In the genomic region with DNA sequence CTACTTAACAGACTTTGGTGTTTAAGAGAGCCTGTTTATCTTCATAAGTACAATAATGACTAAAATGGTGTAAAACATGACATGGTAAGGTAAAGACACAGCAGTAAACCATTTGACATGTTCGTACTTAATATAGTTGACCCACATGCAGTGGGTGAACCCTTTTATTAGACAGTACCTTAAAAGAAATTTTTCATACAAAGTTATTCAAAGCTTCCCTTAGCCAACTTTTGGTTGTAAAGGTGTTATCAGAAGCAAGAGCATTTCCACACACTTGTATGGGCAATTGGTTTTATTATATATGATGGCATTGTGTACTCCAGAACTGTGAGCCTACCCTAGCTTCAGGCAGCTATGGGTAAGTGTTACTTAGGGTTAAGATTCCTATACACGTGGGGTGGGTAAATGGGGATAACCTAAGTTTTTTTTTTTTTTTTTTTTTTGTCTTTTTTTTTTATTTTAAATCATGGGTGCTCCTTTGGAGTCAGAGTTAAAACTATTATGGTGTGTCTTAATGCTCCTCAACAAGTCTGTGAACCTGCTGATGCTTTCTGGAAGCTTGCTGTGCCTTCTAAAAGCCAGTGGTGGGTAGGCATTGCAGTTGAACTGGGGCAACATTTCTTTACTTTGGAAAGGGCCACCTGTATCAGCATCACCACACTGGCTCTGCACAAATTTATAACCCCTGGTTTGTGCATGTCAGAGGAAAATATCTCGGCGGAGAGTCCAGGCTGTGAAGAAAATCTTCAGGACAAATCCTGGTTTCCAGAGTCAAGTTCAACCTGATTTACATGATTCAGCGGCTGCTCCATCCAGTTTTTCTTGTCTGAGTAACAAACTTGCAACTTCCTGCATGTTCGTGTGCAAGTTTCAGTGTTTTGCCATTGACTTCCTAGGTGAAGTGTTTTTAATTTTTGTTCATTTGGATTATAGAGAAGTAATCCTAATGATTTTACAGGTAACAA, we compare ENCODE assay signal across 8 cellular contexts. TPM values are rescaled to one million over a fixed set of nuclear protein-coding genes. Genes with fewer than 3 reads are reported as not detected.
A peak's percentile ranks its signal among the peaks of the same experiment; 100 is the strongest.
DNase-seq lines count a peak whose midpoint lies in the region; ATAC-seq and TF ChIP-seq lines count a peak whose summit lies in the region.

No MANE protein-coding gene starts in this region.

- H4K91ac ChIP-seq in mesenchymal stem cell (ENCODE audit: low read length): no peak overlapping the region

- DNase-seq in CD4-positive, CD25-positive, alpha-beta regulatory T cell: peak in 1 of 3 donors; percentile 34
- DNase-seq in LHCN-M2 (ENCODE audit: low read depth) (peak; percentile 44), MCF 10A (ENCODE audit: unreplicated experiment) (peak; percentile 36), mesenchymal stem cell (peak; percentile 39), NCI-H1105 treated with DMSO at 0.1 percent for 48 hours (lab: John Stamatoyannopoulos, UW) (no peak), NCI-H2171 (lab: John Stamatoyannopoulos, UW) (no peak)
- no peak for DNase-seq in activated CD4-positive, CD25-positive, alpha-beta regulatory T cell (lab: John Stamatoyannopoulos, UW)

- H3K27ac ChIP-seq in CD4-positive, CD25-positive, alpha-beta regulatory T cell (ENCODE audit: insufficient read depth, low read length, poor library complexity, severe bottlenecking): peak overlapping the region; percentile 99
- H3K27ac ChIP-seq in mesenchymal stem cell (ENCODE audit: low read length, poor library complexity, severe bottlenecking): no peak overlapping the region

- H3K4me2 ChIP-seq in mesenchymal stem cell (ENCODE audit: low read length, poor library complexity, severe bottlenecking): peak overlapping the region; percentile 88

- intact Hi-C loops in MCF 10A (cut with micrococcal nuclease): loop anchor here (1.0 to 10.0 kb wide), 3 partner anchors 85 to 254 kb away; partner anchors contain the start of gene CCDC90B

- no peak overlapping the region for H2BK120ac ChIP-seq in mesenchymal stem cell (ENCODE audit: low read depth, low read length)

- H2AK5ac ChIP-seq in mesenchymal stem cell (ENCODE audit: low read length, severe bottlenecking): no peak overlapping the region

- WGBS in mesenchymal stem cell: 83% methylated on average over 5 of the region's 6 CpGs

- no peak overlapping the region for H2BK5ac ChIP-seq in mesenchymal stem cell (ENCODE audit: low read depth, low read length, poor library complexity, severe bottlenecking)

- CTCF ChIA-PET in MCF 10A (lab: Yijun Ruan, JAX): interaction anchor here (0.8 to 1.8 kb wide), 7 partner anchors 66 to 293 kb away, joined by 3 to 7 read pairs (median 4); partner anchors contain the start of gene RAB30

- BruUV-seq in MCF 10A (replicated peaks; lab: Mats Ljungman, UMichigan): no TSS peak

- H2BK15ac ChIP-seq in mesenchymal stem cell (ENCODE audit: low read depth, poor library complexity, severe bottlenecking): no peak overlapping the region

- POLR2A ChIA-PET in MCF 10A (lab: Yijun Ruan, JAX): interaction anchor here (0.6 to 7.1 kb wide), 34 partner anchors 7 to 259 kb away, joined by 3 to 188 read pairs (median 5); partner anchors contain the start of genes ANKRD42, CCDC90B, DDIAS and PRCP

- H3K9me3 ChIP-seq in CD4-positive, CD25-positive, alpha-beta regulatory T cell (ENCODE audit: control insufficient read depth in 2 of 2, low read length in 2 of 2): no peaks in the 10 kb centered on the region
- H3K9me3 ChIP-seq in mesenchymal stem cell (ENCODE audit: control insufficient read depth, low read length): no peaks in the 10 kb centered on the region

- H3K23ac ChIP-seq in mesenchymal stem cell (ENCODE audit: low read length in 2 of 2): no peak overlapping the region

- no peaks in the 10 kb centered on the region for H3K27me3 ChIP-seq in CD4-positive, CD25-positive, alpha-beta regulatory T cell (ENCODE audit: control insufficient read depth, insufficient read depth, low read length)
- H3K27me3 ChIP-seq in mesenchymal stem cell (ENCODE audit: control insufficient read depth in 1 of 2, insufficient read depth in 1 of 2, low read length in 2 of 2): no peaks in the 10 kb centered on the region

- H3K79me1 ChIP-seq in mesenchymal stem cell (replicated peaks; ENCODE audit: low read length, poor library complexity, severe bottlenecking): peaks cover 3% of the 10 kb centered on the region

- H4K8ac ChIP-seq in mesenchymal stem cell (ENCODE audit: low read length): no peak overlapping the region

- H3K27me3 Mint-ChIP-seq in CD4-positive, CD25-positive, alpha-beta regulatory T cell: peaks cover 12% of the 10 kb centered on the region
- H3K27me3 Mint-ChIP-seq in MCF 10A (ENCODE audit: insufficient read depth, unreplicated experiment): no peaks in the 10 kb centered on the region

- H2BK12ac ChIP-seq in mesenchymal stem cell (ENCODE audit: low read length in 2 of 2): no peak overlapping the region

- H3K4me1 Mint-ChIP-seq in CD4-positive, CD25-positive, alpha-beta regulatory T cell: peaks cover 41 to 62% (median 51%) of the 10 kb centered on the region in 4 donors
- peaks cover 14% of the 10 kb centered on the region for H3K4me1 Mint-ChIP-seq in MCF 10A (ENCODE audit: insufficient read depth, unreplicated experiment)

- H3K9ac ChIP-seq in mesenchymal stem cell (ENCODE audit: low read length): peak overlapping the region; percentile 100

- peak overlapping the region; percentile 97 to 100 (median 100) for H3K4me3 Mint-ChIP-seq in CD4-positive, CD25-positive, alpha-beta regulatory T cell
- peak overlapping the region; percentile 98 for H3K4me3 Mint-ChIP-seq in MCF 10A (ENCODE audit: unreplicated experiment)

- H3K4me3 ChIP-seq in CD4-positive, CD25-positive, alpha-beta regulatory T cell (ENCODE audit: low read depth, low read length): peak overlapping the region; percentile 93
- peak overlapping the region in 1 of 2 experiments; percentile 86 for H3K4me3 ChIP-seq in mesenchymal stem cell (ENCODE audit: insufficient read depth in 1 of 2, low read depth in 1 of 2, low read length in 2 of 2)

- peaks cover 14% of the 10 kb centered on the region for H3K36me3 ChIP-seq in CD4-positive, CD25-positive, alpha-beta regulatory T cell (ENCODE audit: control insufficient read depth, insufficient read depth, low read length)
- peaks cover 3 to 44% of the 10 kb centered on the region in 2 experiments for H3K36me3 ChIP-seq in mesenchymal stem cell (ENCODE audit: control insufficient read depth in 1 of 2, insufficient read depth in 2 of 2, low read depth in 1 of 2, low read length in 2 of 2)

- peak overlapping the region; percentile 89 to 100 (median 90) for H3K27ac Mint-ChIP-seq in CD4-positive, CD25-positive, alpha-beta regulatory T cell
- H3K27ac Mint-ChIP-seq in MCF 10A (ENCODE audit: low read depth, unreplicated experiment): peak overlapping the region; percentile 100

- H3K36me3 Mint-ChIP-seq in CD4-positive, CD25-positive, alpha-beta regulatory T cell: peaks cover 25% of the 10 kb centered on the region
- H3K36me3 Mint-ChIP-seq in MCF 10A (ENCODE audit: insufficient read depth, unreplicated experiment): peaks cover 72% of the 10 kb centered on the region

- H3K4ac ChIP-seq in mesenchymal stem cell (ENCODE audit: low read depth in 1 of 2, low read length in 2 of 2): no peak overlapping the region

- H3K9me3 Mint-ChIP-seq in CD4-positive, CD25-positive, alpha-beta regulatory T cell: peaks cover 0 to 3% (median 0%) of the 10 kb centered on the region in 7 donors
- no peaks in the 10 kb centered on the region for H3K9me3 Mint-ChIP-seq in MCF 10A (ENCODE audit: unreplicated experiment)

- peaks cover 50% of the 10 kb centered on the region for H3K4me1 ChIP-seq in CD4-positive, CD25-positive, alpha-beta regulatory T cell (ENCODE audit: control insufficient read depth, insufficient read depth, low read length, poor library complexity, severe bottlenecking)
- peaks cover 2% of the 10 kb centered on the region for H3K4me1 ChIP-seq in mesenchymal stem cell (ENCODE audit: control insufficient read depth, insufficient read depth, low read depth, low read length)

- no peak overlapping the region for H3K18ac ChIP-seq in mesenchymal stem cell (ENCODE audit: low read depth in 1 of 2, low read length in 2 of 2)

- no peak for ATAC-seq in CD4-positive, CD25-positive, alpha-beta regulatory T cell (ENCODE audit: low read depth in 2 of 2)
- no peak for ATAC-seq in HG03378 (IDR thresholded peaks at IDR 0.05; ENCODE audit: unreplicated experiment)

- no peak overlapping the region for H3K14ac ChIP-seq in mesenchymal stem cell (ENCODE audit: low read length in 2 of 2)

- no peak overlapping the region for H2AFZ ChIP-seq in mesenchymal stem cell (ENCODE audit: low read depth, low read length)

- no peak for TF ChIP-seq CTCF in MCF 10A (IDR thresholded peaks at IDR 0.05; ENCODE audit: unreplicated experiment)

RNA-seq across cellular contexts. Expression of gene PCF11, which starts 3.3 kb away (rescaled TPM):
- 161 TPM for total RNA-seq in CD4-positive, CD25-positive, alpha-beta regulatory T cell
- 10 to 100 TPM; 19.2 to 33.3 (median 26.2) TPM for polyA plus RNA-seq in CD4-positive, CD25-positive, alpha-beta regulatory T cell
- 37.2 and 42.6 TPM in 2 replicates for total RNA-seq in LHCN-M2 (2014; rRNA removed)
- 11.5 TPM for polyA plus RNA-seq in LHCN-M2 (2012)
- 57.5 and 61.4 TPM in 2 replicates for total RNA-seq in MCF 10A (2022)
- polyA plus RNA-seq in mesenchymal stem cell (2013, experiment 1 of 2): 21.1 TPM
- 20.0 TPM for polyA plus RNA-seq in mesenchymal stem cell (2013, experiment 2 of 2)

RNA-seq across cellular contexts. Expression of gene ANKRD42, which starts 33.3 kb away (rescaled TPM):
- 4.1 TPM for total RNA-seq in CD4-positive, CD25-positive, alpha-beta regulatory T cell
- 1 to 10 TPM; 1.3 to 4.2 (median 2.8) TPM for polyA plus RNA-seq in CD4-positive, CD25-positive, alpha-beta regulatory T cell
- total RNA-seq in LHCN-M2 (2014; rRNA removed) (6.7 and 7.9 TPM in 2 replicates), MCF 10A (2022) (8.6 and 13.5 TPM in 2 replicates)
- 4.5 TPM for polyA plus RNA-seq in LHCN-M2 (2012)
- polyA plus RNA-seq in mesenchymal stem cell (2013, experiment 1 of 2): 10.6 TPM
- 11.0 TPM for polyA plus RNA-seq in mesenchymal stem cell (2013, experiment 2 of 2)

Comparison
In these comparisons a context has a peak if more than half of its experiments do, and no peak if none do; other contexts are left out.
1. DNase-seq: peak in LHCN-M2 (single experiment), MCF 10A (single experiment) and mesenchymal stem cell (single experiment); none in NCI-H1105 treated with DMSO at 0.1 percent for 48 hours (single experiment), activated CD4-positive, CD25-positive, alpha-beta regulatory T cell (0 of 4) and NCI-H2171 (single experiment).